Comparison of ENCODE assay signal across 11 cellular contexts in genomic region chr4:121597346-121597934, GRCh38.
A peak's percentile ranks its signal among the peaks of the same experiment; 100 is the strongest.
DNase-seq lines count a peak whose midpoint lies in the region; ATAC-seq, FAIRE-seq and TF ChIP-seq lines count a peak whose summit lies in the region.
"Had no signal": no experiment of that assay in that cellular context is flagged by ENCODE, and none has a peak within 500 bp of the region (broad histone marks: within the 10 kb centered on the region; RNA-seq: fewer than 3 reads in every experiment).

No MANE protein-coding gene starts in this region.

- WGBS in H1 (ENCODE audit: extremely low coverage in 1 of 2, insufficient coverage in 1 of 2, insufficient read length in 1 of 2, insufficient replicate concordance in 2 of 2, low coverage in 1 of 2, low lambda C conversion rate in 2 of 2, missing lambda C conversion rate in 1 of 2), 2 experiments = 86% methylated on average over 2 of the region's 2 CpGs; no CpG with 5 or more reads in 1 of the 2 experiments
- 66% methylated on average over 2 of the region's 2 CpGs for WGBS in prostate gland

- H2BK15ac ChIP-seq in H1 (ENCODE audit: low read length) = no peak overlapping the region

- no peaks in the 10 kb centered on the region for H3K9me3 ChIP-seq in H1 (ENCODE audit: insufficient read depth in 2 of 2, low read depth in 1 of 2, low read length in 1 of 2)
- no peaks in the 10 kb centered on the region for H3K9me3 ChIP-seq in A673 (ENCODE audit: low read depth, low read length, poor library complexity, severe bottlenecking)
- no peaks in the 10 kb centered on the region for H3K9me3 ChIP-seq in prostate gland

- H3K79me2 ChIP-seq in H1 (ENCODE audit: control insufficient read depth in 1 of 2, insufficient read depth in 2 of 2, low read length in 2 of 2) = no peaks in the 10 kb centered on the region

- no peak overlapping the region; the same call in 1 of the 2 replicates for H2BK12ac ChIP-seq in H1 (ENCODE audit: low read depth, low read length)

- FAIRE-seq in H1 (lab: Jason Lieb, UNC) = no peak

- CTCF ChIA-PET in H1 (lab: Charles Lee; ENCODE audit: partially characterized antibody) (interaction anchor here (0.6 to 1.5 kb wide), 3 partner anchors 9 to 135 kb away, joined by 3 read pairs; no protein-coding TSS in a partner anchor), A673 (lab: Charles Lee) (no interaction called here)

- DNase-seq in GM10266 (ENCODE audit: extremely low spot score) (peak; percentile 15), GM20000 (ENCODE audit: low spot score) (peak; percentile 8), H1 (ENCODE audit: low read depth in 1 of 2, low spot score in 2 of 2) (no peak), NCI-H187 treated with DMSO at 0.1 percent for 48 hours (lab: John Stamatoyannopoulos, UW) (no peak), A673 (ENCODE audit: low spot score) (no peak), NCI-H526 (lab: John Stamatoyannopoulos, UW) (no peak), prostate gland (ENCODE audit: low spot score) (no peak)
- DNase-seq: anterior cingulate cortex, hippocampal formation, T-helper 9 cell had no signal

- H3K27ac ChIP-seq in H1 (ENCODE audit: low read depth, low read length) (no peak overlapping the region), A673 (ENCODE audit: low read depth, low read length, poor library complexity, severe bottlenecking) (no peak overlapping the region), prostate gland (no peak overlapping the region)

- no peaks in the 10 kb centered on the region for H4K20me1 ChIP-seq in H1 (replicated peaks in 1 of 2; ENCODE audit: control insufficient read depth in 1 of 2, insufficient read depth in 2 of 2, low read length in 2 of 2)

- H3K4ac ChIP-seq in H1 (replicated peaks; ENCODE audit: insufficient read length, low read depth, low read length) = no peak overlapping the region

- no peak overlapping the region for H3K56ac ChIP-seq in H1 (replicated peaks; ENCODE audit: insufficient read length, low read depth, low read length)

- no peak for TF ChIP-seq CTCF in GM10266 (IDR thresholded peaks at IDR 0.05; ENCODE audit: control insufficient read depth, insufficient read depth, low read depth, missing control alignments)
- no peak for TF ChIP-seq CTCF in GM20000 (IDR thresholded peaks at IDR 0.05; ENCODE audit: extremely low read depth, missing control alignments)
- no peak for TF ChIP-seq CTCF in H1 (IDR thresholded peaks at IDR 0.05; ENCODE audit: control extremely low read depth in 1 of 3, insufficient read depth in 1 of 3, low read depth in 1 of 3, low read length in 3 of 3)
- TF ChIP-seq CTCF in A673 (conservative IDR thresholded peaks at IDR 0.05; ENCODE audit: low read depth, low read length) = no peak
- TF ChIP-seq CTCF in prostate gland (IDR thresholded peaks at IDR 0.05) = no peak

- H3K23ac ChIP-seq in H1 (ENCODE audit: insufficient read length) = no peak overlapping the region

- no peak for TF ChIP-seq EP300 in H1 (IDR thresholded peaks at IDR 0.05; ENCODE audit: borderline replicate concordance in 1 of 2, low read depth in 2 of 2, low read length in 2 of 2)

- TF ChIP-seq POLR2A in H1 (IDR thresholded peaks at IDR 0.05; ENCODE audit: control extremely low read depth in 1 of 2, low read depth in 2 of 2, low read length in 2 of 2) = no peak
- TF ChIP-seq POLR2A in prostate gland (IDR thresholded peaks at IDR 0.05) = no peak

- H2AFZ ChIP-seq in H1 (ENCODE audit: low read length) = peak overlapping the region; percentile 77; the same call in 1 of the 2 replicates

- H3K4me2 ChIP-seq in H1 (ENCODE audit: insufficient read depth in 1 of 2, low read depth in 2 of 2, low read length in 2 of 2) = no peak overlapping the region

- POLR2A ChIA-PET in H1 (lab: Charles Lee; ENCODE audit: partially characterized antibody) (no interaction called here), A673 (lab: Charles Lee; ENCODE audit: low non-redundant PET) (no interaction called here)

- peak; percentile 77 for ATAC-seq in HG03378 (IDR thresholded peaks at IDR 0.05; ENCODE audit: unreplicated experiment)

- no peak overlapping the region for H2BK20ac ChIP-seq in H1 (ENCODE audit: low read length)

- H4K8ac ChIP-seq in H1 (ENCODE audit: extremely low read depth, insufficient read depth, low read length) = no peak overlapping the region

- H3K4me1 ChIP-seq in H1 (replicated peaks in 1 of 4; ENCODE audit: control insufficient read depth in 3 of 4, insufficient read depth in 4 of 4, low read length in 3 of 4) (no peaks in the 10 kb centered on the region), A673 (ENCODE audit: insufficient read depth, low read length, poor library complexity, severe bottlenecking) (no peaks in the 10 kb centered on the region), prostate gland (replicated peaks) (peaks cover 3% of the 10 kb centered on the region)

- H3K9ac ChIP-seq in H1 (replicated peaks in 1 of 4; ENCODE audit: extremely low read depth in 1 of 4, low read depth in 3 of 4, low read length in 3 of 4) = no peak overlapping the region

- no peak overlapping the region for H3K14ac ChIP-seq in H1 (ENCODE audit: insufficient read length)

- H3K4me3 ChIP-seq in H1 (ENCODE audit: extremely low read depth in 1 of 4, insufficient read depth in 2 of 4, low read depth in 3 of 4, low read length in 4 of 4) = no peak overlapping the region
- H3K4me3 ChIP-seq in A673 (ENCODE audit: low read depth, low read length, poor library complexity, severe bottlenecking) = no peak overlapping the region
- no peak overlapping the region for H3K4me3 ChIP-seq in prostate gland

- no peak overlapping the region for H2BK5ac ChIP-seq in H1 (ENCODE audit: low read depth, low read length)

- BruUV-seq in A673 (replicated peaks; lab: Mats Ljungman, UMichigan) = no TSS peak

- intact Hi-C loops in A673 (cut with micrococcal nuclease; ENCODE audit: unreplicated experiment) = no loop called here
- intact Hi-C loops in prostate gland (cut with DNase I) = no loop called here

- no peaks in the 10 kb centered on the region for H3K79me1 ChIP-seq in H1 (ENCODE audit: low read depth, low read length)

- H3K36me3 ChIP-seq in H1 (ENCODE audit: control insufficient read depth in 2 of 4, insufficient read depth in 4 of 4, low read length in 3 of 4) (no peaks in the 10 kb centered on the region), A673 (ENCODE audit: insufficient read depth, low read length, poor library complexity, severe bottlenecking) (no peaks in the 10 kb centered on the region), prostate gland (no peaks in the 10 kb centered on the region)

- H2BK120ac ChIP-seq in H1 (replicated peaks; ENCODE audit: low read depth, low read length) = no peak overlapping the region

- H3K27me3 ChIP-seq in H1 (replicated peaks in 1 of 4; ENCODE audit: control insufficient read depth in 3 of 4, extremely low read depth in 1 of 4, insufficient read depth in 3 of 4, low read length in 3 of 4) (peaks cover 0 to 2% (median 0%) of the 10 kb centered on the region in 4 experiments; a peak in 1 of 7 replicates), A673 (replicated peaks; ENCODE audit: insufficient read depth, low read depth, low read length, poor library complexity) (no peaks in the 10 kb centered on the region), prostate gland (replicated peaks; ENCODE audit: insufficient read depth) (no peaks in the 10 kb centered on the region)

- H3K18ac ChIP-seq in H1 (ENCODE audit: extremely low read depth, low read length) = no peak overlapping the region

- no peak for TF ChIP-seq RAD21 in H1 (IDR thresholded peaks at IDR 0.05 in 1 of 2, conservative IDR thresholded peaks at IDR 0.05 in 1 of 2; ENCODE audit: low read depth in 2 of 2, low read length in 2 of 2)

- no peaks in the 10 kb centered on the region for H3K23me2 ChIP-seq in H1 (ENCODE audit: low read depth, low read length)

- no peak overlapping the region for H4K91ac ChIP-seq in H1 (replicated peaks; ENCODE audit: insufficient read length, low read length)

- no peak overlapping the region for H2AK5ac ChIP-seq in H1 (ENCODE audit: low read depth, low read length)

- H4K5ac ChIP-seq in H1 (ENCODE audit: insufficient read length, low read depth, low read length) = no peak overlapping the region

TF ChIP-seq in H1, 55 proteins besides CTCF, POLR2A, EP300 and RAD21:
- TF ChIP-seq TAF1 (IDR thresholded peaks at IDR 0.05; ENCODE audit: low read depth, low read length) (no peak), ASH2L (IDR thresholded peaks at IDR 0.05; ENCODE audit: low read length) (no peak), ATF3 (IDR thresholded peaks at IDR 0.05; ENCODE audit: insufficient read depth, low read depth, low read length) (no peak), MAX (IDR thresholded peaks at IDR 0.05) (no peak), SIN3A (conservative IDR thresholded peaks at IDR 0.05 in 1 of 2, IDR thresholded peaks at IDR 0.05 in 1 of 2; ENCODE audit: low read depth in 1 of 2, low read length in 2 of 2) (no peak), KDM1A (IDR thresholded peaks at IDR 0.05; ENCODE audit: borderline replicate concordance, low read length) (no peak), POLR2AphosphoS5 (IDR thresholded peaks at IDR 0.05; ENCODE audit: low read depth, low read length) (no peak), HDAC6 (IDR thresholded peaks at IDR 0.05; ENCODE audit: low read depth, low read length) (no peak), SP2 (IDR thresholded peaks at IDR 0.05; ENCODE audit: low read length) (no peak), CEBPB (IDR thresholded peaks at IDR 0.05; ENCODE audit: low read depth, low read length) (no peak), JUND (IDR thresholded peaks at IDR 0.05; ENCODE audit: low read length) (no peak), PHF8 (conservative IDR thresholded peaks at IDR 0.05; ENCODE audit: low read depth, low read length) (no peak), TCF12 (IDR thresholded peaks at IDR 0.05; ENCODE audit: low read depth, low read length) (no peak)

Comparison
In these comparisons a context has a peak if more than half of its experiments do, and no peak if none do; other contexts are left out.
1. DNase-seq: peak in GM10266 (single experiment) and GM20000 (single experiment); none in H1 (0 of 2), NCI-H187 treated with DMSO at 0.1 percent for 48 hours (single experiment), A673 (single experiment), NCI-H526 (0 of 2) and prostate gland (single experiment).